In the genomic region with DNA sequence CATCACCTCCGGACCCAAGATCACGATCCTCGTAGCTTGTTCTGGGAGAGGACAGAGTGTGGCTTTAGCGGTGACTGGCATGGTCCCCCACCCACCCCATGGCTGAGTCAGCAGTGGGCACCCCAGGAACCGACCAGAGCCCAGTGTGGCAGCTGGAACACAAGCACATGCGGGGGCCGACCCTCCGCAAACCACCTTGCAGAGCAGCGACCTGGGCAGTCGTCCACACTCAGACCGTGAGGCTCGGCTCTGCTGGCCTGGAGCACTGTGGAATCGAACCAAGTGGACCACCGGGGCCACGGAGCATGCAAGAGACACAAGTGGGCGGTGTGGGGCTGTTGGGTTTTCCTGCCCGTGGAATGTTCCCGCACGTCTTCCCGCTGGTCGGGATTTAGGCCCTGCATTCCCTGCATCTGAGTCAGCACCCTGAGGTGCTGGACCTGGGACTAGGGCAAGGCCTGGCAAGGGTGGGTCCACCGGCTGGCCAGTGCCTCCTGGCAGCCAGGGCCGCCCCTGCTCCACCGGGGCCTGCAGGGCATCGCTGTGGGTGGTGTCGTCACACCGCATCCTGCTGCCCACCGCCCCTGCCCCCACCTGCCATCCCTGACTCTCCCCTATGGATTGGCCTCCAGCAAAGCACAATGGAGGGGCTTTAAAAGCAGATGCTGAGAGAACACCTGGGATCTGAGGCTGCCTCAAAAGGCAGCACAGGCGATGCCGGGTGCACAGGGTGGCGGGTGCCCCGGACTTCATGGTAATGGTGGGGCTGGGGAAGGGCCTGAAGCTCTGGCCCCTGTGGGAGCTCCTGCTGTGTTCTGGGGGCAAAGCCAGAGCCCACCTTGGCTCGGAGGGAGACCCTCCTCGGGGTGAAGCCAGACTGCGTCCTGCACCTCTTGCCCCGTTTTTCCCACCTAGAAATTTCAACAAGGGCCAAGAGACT, we compare ENCODE assay signal across 18 cellular contexts. TPM values are rescaled to one million over a fixed set of nuclear protein-coding genes. Genes with fewer than 3 reads are reported as not detected.
DNase-seq lines count a peak whose midpoint lies in the region; ATAC-seq and TF ChIP-seq lines count a peak whose summit lies in the region.
"Had no signal": no experiment of that assay in that cellular context is flagged by ENCODE, and none has a peak within 500 bp of the region (broad histone marks: within the 10 kb centered on the region; RNA-seq: fewer than 3 reads in every experiment).

No MANE protein-coding gene starts in this region.

- H3K4me1 Mint-ChIP-seq in WTC11: no peaks in the 10 kb centered on the region
- H3K4me1 Mint-ChIP-seq: CD4-positive, alpha-beta memory T cell had no signal

- 90 to 93% methylated on average over 28 to 36 of the region's 36 CpGs for WGBS in GM23248 (ENCODE audit: low coverage in 1 of 2, low lambda C conversion rate in 2 of 2, missing lambda C conversion rate in 2 of 2), 2 experiments

- POLR2A ChIA-PET in WTC11 (lab: Charles Lee): no interaction called here

- no peak overlapping the region for H3K4me3 Mint-ChIP-seq in WTC11
- H3K4me3 Mint-ChIP-seq: brain; CD4-positive, alpha-beta memory T cell; stimulated activated naive B cell treated with anti-CD40 and anti-IgM and Interleukin-4, amounts not matched to agents 10 μg/mL and 1 μg/mL and 100 μg/mL, for 72 hours had no signal

- peak; percentile 30 for DNase-seq in Right ventricle myocardium superior
- no peak for DNase-seq in right atrium auricular region (ENCODE audit: low spot score)
- peak; percentile 8 for DNase-seq in WTC11 (ENCODE audit: low spot score)
- peak; percentile 78 for DNase-seq in islet precursor cell
- peak; percentile 53 for DNase-seq in upper lobe of right lung
- DNase-seq in GM23248: no peak
- no peak for DNase-seq in DMS79 treated with DMSO at 0.1 percent for 48 hours (lab: John Stamatoyannopoulos, UW)
- DNase-seq: activated CD4-positive, alpha-beta T cell treated with anti-CD3 and anti-CD28 coated beads for 1 hour; activated naive CD4-positive, alpha-beta T cell; CD4-positive, alpha-beta memory T cell; Kasumi-1; NCI-H1436 treated with DMSO at 0.1 percent for 48 hours; NK-92 treated with Interleukin-12 subunit alpha and Interleukin-12 subunit beta, amount 100 ng/mL, for 24 hours; stimulated activated naive B cell treated with anti-CD40 and anti-IgM and Interleukin-4, amounts not matched to agents 10 μg/mL and 1 μg/mL and 100 μg/mL, for 72 hours had no signal

- H3K27ac Mint-ChIP-seq in WTC11: no peak overlapping the region
- H3K27ac Mint-ChIP-seq: CD4-positive, alpha-beta memory T cell; stimulated activated naive B cell treated with anti-CD40 and anti-IgM and Interleukin-4, amounts not matched to agents 10 μg/mL and 1 μg/mL and 100 μg/mL, for 72 hours had no signal

- H4K20me1 ChIP-seq in GM23248 (ENCODE audit: insufficient read depth): no peaks in the 10 kb centered on the region

- H3K36me3 ChIP-seq in right atrium auricular region: no peaks in the 10 kb centered on the region
- no peaks in the 10 kb centered on the region for H3K36me3 ChIP-seq in upper lobe of right lung
- H3K36me3 ChIP-seq in GM23248 (ENCODE audit: low read depth): no peaks in the 10 kb centered on the region
- H3K36me3 ChIP-seq: pancreas had no signal

- no peaks in the 10 kb centered on the region for H3K9me2 ChIP-seq in GM23248 (ENCODE audit: insufficient read depth)

- TF ChIP-seq CTCF in right atrium auricular region (IDR thresholded peaks at IDR 0.05) (no peak), WTC11 (IDR thresholded peaks at IDR 0.05) (no peak), upper lobe of right lung (IDR thresholded peaks at IDR 0.05) (no peak)

- H2AFZ ChIP-seq in GM23248: no peak overlapping the region

- no peak overlapping the region for H3K4me2 ChIP-seq in GM23248 (ENCODE audit: unreplicated experiment)

- peaks cover 8% of the 10 kb centered on the region for H3K9me3 Mint-ChIP-seq in WTC11
- H3K9me3 Mint-ChIP-seq: CD4-positive, alpha-beta memory T cell; stimulated activated naive B cell treated with anti-CD40 and anti-IgM and Interleukin-4, amounts not matched to agents 10 μg/mL and 1 μg/mL and 100 μg/mL, for 72 hours had no signal

- peaks cover 11% of the 10 kb centered on the region for H3K36me3 Mint-ChIP-seq in WTC11

- no peaks in the 10 kb centered on the region for H3K79me2 ChIP-seq in GM23248 (ENCODE audit: insufficient read depth)

- H3K4me3 ChIP-seq in right atrium auricular region (no peak overlapping the region), upper lobe of right lung (no peak overlapping the region), GM23248 (no peak overlapping the region)
- H3K4me3 ChIP-seq: pancreas, upper lobe of left lung had no signal

- in situ Hi-C loops in GM23248 (cut with MboI): loop anchor here (5.0 kb wide), 1 partner anchor 171 kb away; no protein-coding TSS in a partner anchor

- no peaks in the 10 kb centered on the region for H3F3A ChIP-seq in GM23248 (ENCODE audit: insufficient read depth)

- H3K9me3 ChIP-seq in right atrium auricular region (no peaks in the 10 kb centered on the region), upper lobe of right lung (no peaks in the 10 kb centered on the region), GM23248 (ENCODE audit: low read depth) (no peaks in the 10 kb centered on the region)
- H3K9me3 ChIP-seq: pancreas, upper lobe of left lung had no signal

- H3K27ac ChIP-seq in right atrium auricular region (no peak overlapping the region), upper lobe of right lung (no peak overlapping the region), GM23248 (no peak overlapping the region)
- H3K27ac ChIP-seq: pancreas, upper lobe of left lung had no signal

- H3K4me1 ChIP-seq in right atrium auricular region (no peaks in the 10 kb centered on the region), upper lobe of right lung (no peaks in the 10 kb centered on the region), GM23248 (ENCODE audit: insufficient read depth) (no peaks in the 10 kb centered on the region)
- H3K4me1 ChIP-seq: pancreas, upper lobe of left lung had no signal

- H3K27me3 ChIP-seq in right atrium auricular region: no peaks in the 10 kb centered on the region
- no peaks in the 10 kb centered on the region for H3K27me3 ChIP-seq in upper lobe of right lung
- no peaks in the 10 kb centered on the region for H3K27me3 ChIP-seq in GM23248 (replicated peaks; ENCODE audit: insufficient read depth)
- H3K27me3 ChIP-seq: pancreas, upper lobe of left lung had no signal

- intact Hi-C loops in Right ventricle myocardium superior (cut with DNase I): no loop called here
- intact Hi-C loops in upper lobe of right lung (cut with DNase I): no loop called here

- H3K27me3 Mint-ChIP-seq in WTC11 (ENCODE audit: low read depth): no peaks in the 10 kb centered on the region
- H3K27me3 Mint-ChIP-seq: brain; CD4-positive, alpha-beta memory T cell; stimulated activated naive B cell treated with anti-CD40 and anti-IgM and Interleukin-4, amounts not matched to agents 10 μg/mL and 1 μg/mL and 100 μg/mL, for 72 hours had no signal

- CTCF ChIA-PET in WTC11 (lab: Charles Lee): no interaction called here

- no peak overlapping the region for H3K9ac ChIP-seq in GM23248

- no peak for ATAC-seq in Right ventricle myocardium superior (ENCODE audit: poor library complexity)
- no peak for ATAC-seq in WTC11
- no peak for ATAC-seq in upper lobe of right lung
- ATAC-seq in HG03442 (IDR thresholded peaks at IDR 0.05; ENCODE audit: unreplicated experiment): no peak
- ATAC-seq: pancreas; stimulated activated naive B cell treated with anti-CD40 and anti-IgM and Interleukin-4, amounts not matched to agents 10 μg/mL and 1 μg/mL and 100 μg/mL, for 72 hours had no signal

TF ChIP-seq in WTC11, 78 proteins besides CTCF, POLR2A, EP300 and RAD21 (continues in another document):
- TF ChIP-seq ELF4 (CRISPR knock-in tag; IDR thresholded peaks at IDR 0.05; ENCODE audit: low read depth): no peak
- no peak for TF ChIP-seq ZNF138 (CRISPR knock-in tag; conservative IDR thresholded peaks at IDR 0.05)
- TF ChIP-seq, protein P1, sequence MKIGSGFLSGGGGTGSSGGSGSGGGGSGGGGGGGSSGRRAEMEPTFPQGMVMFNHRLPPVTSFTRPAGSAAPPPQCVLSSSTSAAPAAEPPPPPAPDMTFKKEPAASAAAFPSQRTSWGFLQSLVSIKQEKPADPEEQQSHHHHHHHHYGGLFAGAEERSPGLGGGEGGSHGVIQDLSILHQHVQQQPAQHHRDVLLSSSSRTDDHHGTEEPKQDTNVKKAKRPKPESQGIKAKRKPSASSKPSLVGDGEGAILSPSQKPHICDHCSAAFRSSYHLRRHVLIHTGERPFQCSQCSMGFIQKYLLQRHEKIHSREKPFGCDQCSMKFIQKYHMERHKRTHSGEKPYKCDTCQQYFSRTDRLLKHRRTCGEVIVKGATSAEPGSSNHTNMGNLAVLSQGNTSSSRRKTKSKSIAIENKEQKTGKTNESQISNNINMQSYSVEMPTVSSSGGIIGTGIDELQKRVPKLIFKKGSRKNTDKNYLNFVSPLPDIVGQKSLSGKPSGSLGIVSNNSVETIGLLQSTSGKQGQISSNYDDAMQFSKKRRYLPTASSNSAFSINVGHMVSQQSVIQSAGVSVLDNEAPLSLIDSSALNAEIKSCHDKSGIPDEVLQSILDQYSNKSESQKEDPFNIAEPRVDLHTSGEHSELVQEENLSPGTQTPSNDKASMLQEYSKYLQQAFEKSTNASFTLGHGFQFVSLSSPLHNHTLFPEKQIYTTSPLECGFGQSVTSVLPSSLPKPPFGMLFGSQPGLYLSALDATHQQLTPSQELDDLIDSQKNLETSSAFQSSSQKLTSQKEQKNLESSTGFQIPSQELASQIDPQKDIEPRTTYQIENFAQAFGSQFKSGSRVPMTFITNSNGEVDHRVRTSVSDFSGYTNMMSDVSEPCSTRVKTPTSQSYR (CRISPR knock-in tag; IDR thresholded peaks at IDR 0.05): no peak

RNA-seq across cellular contexts. Expression of gene MORN1, which starts 18.5 kb away (rescaled TPM):
- 5.0 TPM for total RNA-seq in Right ventricle myocardium superior
- total RNA-seq in right atrium auricular region: 1 to 10 TPM; 2.2 to 3.8 TPM
- total RNA-seq in WTC11 (2021): 14.5 to 19.7 TPM (median 18.5 TPM) in 3 replicates
- total RNA-seq in upper lobe of right lung: 9.0 TPM
- 6.3 and 8.8 TPM in 2 replicates for total RNA-seq in GM23248 (2014; rRNA removed; shearing (Covaris generic))
- 5.5 and 7.2 TPM in 2 replicates for polyA plus RNA-seq in GM23248 (2016; fragmentation: Nextera tagmentation; extraction: Ambion mirVana)

RNA-seq across cellular contexts. Expression of gene RER1, which starts 18.8 kb away (rescaled TPM):
- total RNA-seq in Right ventricle myocardium superior (81.8 TPM), right atrium auricular region (10 to 100 TPM; 38.8 to 47.2 TPM), WTC11 (2021) (72.1 to 80.4 TPM (median 79.8 TPM) in 3 replicates), upper lobe of right lung (118 TPM)
- total RNA-seq in GM23248 (2014; rRNA removed; shearing (Covaris generic)): 69.7 and 135 TPM in 2 replicates
- 328 and 331 TPM in 2 replicates for polyA plus RNA-seq in GM23248 (2016; fragmentation: Nextera tagmentation; extraction: Ambion mirVana)

RNA-seq across cellular contexts. Expression of gene PEX10, which starts 39.5 kb away (rescaled TPM):
- total RNA-seq in Right ventricle myocardium superior: 15.2 TPM
- 10 to 100 TPM; 16.2 to 17.4 TPM for total RNA-seq in right atrium auricular region
- total RNA-seq in WTC11 (2021): 28.6 to 31.7 TPM (median 29.3 TPM) in 3 replicates
- total RNA-seq in upper lobe of right lung: 14.6 TPM
- 51.3 and 59.1 TPM in 2 replicates for total RNA-seq in GM23248 (2014; rRNA removed; shearing (Covaris generic))
- polyA plus RNA-seq in GM23248 (2016; fragmentation: Nextera tagmentation; extraction: Ambion mirVana): 24.7 and 29.1 TPM in 2 replicates

Comparison
In these comparisons a context has a peak if more than half of its experiments do, and no peak if none do; other contexts are left out.
1. DNase-seq: peak in Right ventricle myocardium superior (single experiment), WTC11 (single experiment), islet precursor cell (single experiment) and upper lobe of right lung (single experiment); none in right atrium auricular region (single experiment), GM23248 (single experiment) and DMS79 treated with DMSO at 0.1 percent for 48 hours (single experiment).